In genomic region chr12:86948851-86949250, GRCh38 we compare ENCODE assay signal across 15 cellular contexts.
"Had no signal": no experiment of that assay in that cellular context is flagged by ENCODE, and none has a peak within 500 bp of the region (broad histone marks: within the 10 kb centered on the region; RNA-seq: fewer than 3 reads in every experiment).

No MANE protein-coding gene starts in this region.

- DNase-seq: activated CD4-positive, alpha-beta T cell treated with anti-CD3 and anti-CD28 coated beads, Interleukin-2, amount 50 U/mL, for 4 hours; activated CD4-positive, CD25-positive, alpha-beta regulatory T cell treated with anti-CD3 and anti-CD28 coated beads, Interleukin-2, amount 50 U/mL, for 72 hours; activated naive CD4-positive, alpha-beta T cell treated with Interleukin-2 at 50 U/mL for 16 hours; activated T-cell treated with anti-CD3 and anti-CD28 coated beads for 4 hours; kidney; left ventricle myocardium inferior; mucosa of descending colon; naive thymus-derived CD4-positive, alpha-beta T cell; stimulated activated CD4-positive, alpha-beta T cell treated with anti-CD3 and anti-CD28 coated beads, Interleukin-2, amount 100 ng/mL, for 48 hours; stimulated activated naive B cell treated with anti-CD40 and anti-IgM and Interleukin-4, amounts not matched to agents 10 μg/mL and 1 μg/mL and 100 μg/mL, for 72 hours; T-cell; T1000; thyroid gland had no signal

- FAIRE-seq: colon, kidney, urothelium cell line had no signal

- ATAC-seq: mucosa of descending colon; naive thymus-derived CD4-positive, alpha-beta T cell; stimulated activated naive B cell treated with anti-CD40 and anti-IgM and Interleukin-4, amounts not matched to agents 10 μg/mL and 1 μg/mL and 100 μg/mL, for 72 hours; T-cell had no signal
